ENCODE assay signal across 9 cellular contexts in the genomic region with DNA sequence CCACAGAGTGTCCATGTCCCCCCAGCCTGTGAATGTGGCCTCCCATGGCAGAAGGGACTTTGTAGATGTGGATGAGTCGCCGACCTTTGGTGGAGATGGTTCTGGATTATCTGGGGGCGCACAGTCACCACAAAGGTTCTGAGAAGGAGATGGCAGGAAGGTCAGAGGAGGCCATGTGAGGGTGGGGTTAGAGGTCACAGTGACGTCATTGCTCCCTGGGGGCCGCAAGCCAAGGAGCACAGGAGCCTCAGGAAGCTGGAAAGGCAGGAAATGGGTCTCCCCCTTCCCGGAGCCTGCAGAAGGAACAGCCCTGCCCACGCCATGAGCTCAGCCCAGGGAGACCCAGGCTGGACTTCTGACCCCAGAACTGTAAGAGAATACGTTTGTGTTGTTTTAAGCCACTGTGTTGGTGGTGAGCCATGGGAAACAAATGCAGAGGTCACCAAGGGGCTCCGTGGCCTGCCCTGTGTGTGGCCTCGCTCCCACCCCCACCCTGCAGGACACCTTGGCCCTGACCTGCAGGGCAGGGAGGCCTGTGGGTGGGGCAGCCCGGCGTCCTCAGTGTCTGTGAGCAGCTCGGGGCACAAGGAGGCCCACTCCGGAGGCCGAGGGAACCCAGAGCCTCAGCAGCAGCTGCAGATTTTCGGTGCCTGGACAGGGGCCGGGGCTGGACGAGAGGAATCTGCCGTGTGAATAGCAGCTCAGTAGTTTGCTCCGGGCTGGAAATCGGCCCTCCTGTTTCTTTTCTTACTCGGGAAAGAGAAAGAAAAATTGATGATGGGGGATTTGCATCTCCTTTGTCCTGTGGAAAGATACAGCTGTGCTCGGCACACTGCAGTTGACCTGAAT. TPM values are rescaled to one million over a fixed set of nuclear protein-coding genes. Genes with fewer than 3 reads are reported as not detected.
A peak's percentile ranks its signal among the peaks of the same experiment; 100 is the strongest.
DNase-seq lines count a peak whose midpoint lies in the region; ATAC-seq and TF ChIP-seq lines count a peak whose summit lies in the region.
"Had no signal": no experiment of that assay in that cellular context is flagged by ENCODE, and none has a peak within 500 bp of the region (broad histone marks: within the 10 kb centered on the region; RNA-seq: fewer than 3 reads in every experiment).

No MANE protein-coding gene starts in this region.

- H3K9me3 ChIP-seq in HUES48 (ENCODE audit: control insufficient read depth, insufficient read depth, low read length) (no peaks in the 10 kb centered on the region), adrenal gland (replicated peaks in 1 of 3) (no peaks in the 10 kb centered on the region), right cardiac atrium (ENCODE audit: control insufficient read depth, low read length) (no peaks in the 10 kb centered on the region)

- peak in 5 of 7 donors; percentile 44 to 70 (median 54) for DNase-seq in adrenal gland
- DNase-seq in right cardiac atrium, result peak; percentile 77 to 80 (median 77)
- DNase-seq in smooth muscle cell of the brain vasculature (ENCODE audit: low read depth, low spot score), result peak; percentile 75
- DNase-seq in NCI-H2171 treated with DMSO at 0.1 percent for 48 hours (lab: John Stamatoyannopoulos, UW), result no peak
- DNase-seq: NCI-H2171 had no signal

- no peaks in the 10 kb centered on the region for H3K36me3 ChIP-seq in HUES48 (ENCODE audit: control insufficient read depth, insufficient read depth, low read length)
- no peaks in the 10 kb centered on the region for H3K36me3 ChIP-seq in adrenal gland (replicated peaks in 1 of 2)

- H3K27me3 ChIP-seq in HUES48 (ENCODE audit: control insufficient read depth, insufficient read depth, low read length) (no peaks in the 10 kb centered on the region), adrenal gland (no peaks in the 10 kb centered on the region), right cardiac atrium (ENCODE audit: control insufficient read depth, insufficient read depth) (no peaks in the 10 kb centered on the region)

- H3K27ac ChIP-seq in HUES48 (ENCODE audit: low read depth, low read length) (peak overlapping the region; percentile 24), adrenal gland (peak overlapping the region; percentile 11 to 87 (median 23)), right cardiac atrium (ENCODE audit: low read length) (peak overlapping the region; percentile 7)

- 58 to 70% (median 63%) methylated on average over 12 to 23 of the region's 23 CpGs for WGBS in adrenal gland, 4 donors
- 38% methylated on average over 23 of the region's 23 CpGs for WGBS in right cardiac atrium

- peak; percentile 24 to 68 for ATAC-seq in right cardiac atrium
- no peak for ATAC-seq in GM18519 (IDR thresholded peaks at IDR 0.05; ENCODE audit: low FRiP score, unreplicated experiment)
- no peak for ATAC-seq in GM21576 (IDR thresholded peaks at IDR 0.05; ENCODE audit: unreplicated experiment)
- ATAC-seq in GM18505 (IDR thresholded peaks at IDR 0.05; ENCODE audit: unreplicated experiment), result no peak

- no peak for TF ChIP-seq CTCF in adrenal gland (IDR thresholded peaks at IDR 0.05)

- H3K4me1 ChIP-seq in HUES48 (ENCODE audit: control insufficient read depth, insufficient read depth, low read length) (no peaks in the 10 kb centered on the region), adrenal gland (replicated peaks in 1 of 2) (peaks cover 18 to 39% of the 10 kb centered on the region in 2 donors), right cardiac atrium (ENCODE audit: control insufficient read depth, insufficient read depth, low read length) (peaks cover 30% of the 10 kb centered on the region)

- TF ChIP-seq POLR2A in adrenal gland (IDR thresholded peaks at IDR 0.05), result no peak
- no peak for TF ChIP-seq POLR2A in GM18505 (IDR thresholded peaks at IDR 0.05; ENCODE audit: borderline replicate concordance, extremely low read depth, insufficient read depth, insufficient read length)

- H3K4me3 ChIP-seq in HUES48 (ENCODE audit: low read depth, low read length), result no peak overlapping the region
- no peak overlapping the region for H3K4me3 ChIP-seq in adrenal gland
- H3K4me3 ChIP-seq in right cardiac atrium (ENCODE audit: low read length), result no peak overlapping the region

- no peak overlapping the region for H3K9ac ChIP-seq in HUES48 (ENCODE audit: low read depth, low read length)

- intact Hi-C loops in adrenal gland (cut with DNase I) (loop anchor here in 1 of 2 donors (10.0 kb wide), 1 partner anchor 78 kb away; no protein-coding TSS in a partner anchor), right cardiac atrium (cut with DNase I) (no loop called here)

RNA-seq across cellular contexts. Expression of gene GRAMD4, which starts 32.1 kb away (rescaled TPM):
- total RNA-seq in adrenal gland (100 to 1,000 TPM in 3 of 8 donors, 10 to 100 TPM in 5; 38.8 to 241 (median 80.6) TPM), right cardiac atrium (100 to 1,000 TPM in 1 of 4 donors, 10 to 100 TPM in 3; 74.3 to 106 (median 88.5) TPM)
- polyA plus RNA-seq in adrenal gland (10 to 100 TPM; 18.4 to 93.7 (median 39.0) TPM), right cardiac atrium (31.6 TPM)

Comparison
In these comparisons a context has a peak if more than half of its experiments do, and no peak if none do; other contexts are left out.
1. ATAC-seq: peak in right cardiac atrium (2 of 2); none in GM18519 (single experiment), GM21576 (single experiment) and GM18505 (single experiment).
2. Peak in every context shown above with its lines, with median percentiles within 50 percentile points of each other: H3K27ac ChIP-seq.